8 cellular contexts compared by ENCODE assay signal in the genomic region with DNA sequence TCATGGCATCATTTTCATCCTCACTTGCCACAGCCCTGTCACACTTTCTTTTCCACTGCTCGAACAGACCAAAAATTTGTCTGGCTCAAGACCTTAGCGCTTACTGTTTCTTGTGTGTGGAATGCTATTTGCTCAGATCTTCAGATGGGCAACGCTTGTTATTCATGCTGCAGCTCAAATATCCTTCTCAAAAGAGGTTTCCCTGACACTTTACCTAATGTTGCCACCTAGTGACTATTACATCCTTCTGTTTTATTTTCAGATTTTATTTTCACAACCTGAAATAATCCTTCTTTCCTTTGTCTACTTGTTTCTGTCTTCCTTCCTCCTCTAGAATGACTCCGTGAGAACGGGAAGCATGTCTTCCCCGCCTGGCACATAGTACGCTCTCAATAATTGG. TPM values are rescaled to one million over a fixed set of nuclear protein-coding genes. Genes with fewer than 3 reads are reported as not detected.
A peak's percentile ranks its signal among the peaks of the same experiment; 100 is the strongest.
DNase-seq lines count a peak whose midpoint lies in the region; ATAC-seq, FAIRE-seq and TF ChIP-seq lines count a peak whose summit lies in the region.

No MANE protein-coding gene starts in this region.

- intact Hi-C loops in mucosa of descending colon (cut with DNase I, micrococcal nuclease): no loop called here

- no peaks in the 10 kb centered on the region for H3K9me3 Mint-ChIP-seq in stimulated activated naive CD8-positive, alpha-beta T cell treated with anti-CD3 and anti-CD28 coated beads, Interleukin-15, amount 100 ng/mL, for 72 hours

- no peak overlapping the region for H3K27ac ChIP-seq in A549

- peak; percentile 78 for FAIRE-seq in A549 (lab: Jason Lieb, UNC)

- ATAC-seq in A549: peak; percentile 40 to 48; a peak in 3 of 6 replicates
- ATAC-seq in stimulated activated naive CD8-positive, alpha-beta T cell treated with anti-CD3 and anti-CD28 coated beads, Interleukin-15, amount 100 ng/mL, for 72 hours: no peak
- ATAC-seq in mucosa of descending colon: no peak
- no peak for ATAC-seq in GM21786 (IDR thresholded peaks at IDR 0.05; ENCODE audit: unreplicated experiment)

- H3K36me3 ChIP-seq in mucosa of descending colon (ENCODE audit: low read depth): no peaks in the 10 kb centered on the region

- peak overlapping the region; percentile 27 to 71 for H3K4me3 Mint-ChIP-seq in stimulated activated naive CD8-positive, alpha-beta T cell treated with anti-CD3 and anti-CD28 coated beads, Interleukin-15, amount 100 ng/mL, for 72 hours

- CTCF ChIA-PET in A549 (lab: Yijun Ruan, JAX): interaction anchor here (0.5 to 2.9 kb wide), 22 partner anchors 9 to 327 kb away, joined by 3 to 13 read pairs (median 4); partner anchors contain the start of gene SEC23A

- TF ChIP-seq EP300 in A549 (IDR thresholded peaks at IDR 0.05): no peak

- TF ChIP-seq CTCF in A549 (IDR thresholded peaks at IDR 0.05): peak; percentile 54
- TF ChIP-seq CTCF in mucosa of descending colon (IDR thresholded peaks at IDR 0.05): no peak

- no peaks in the 10 kb centered on the region for H3K27me3 Mint-ChIP-seq in stimulated activated naive CD8-positive, alpha-beta T cell treated with anti-CD3 and anti-CD28 coated beads, Interleukin-15, amount 100 ng/mL, for 72 hours

- H3K4me1 ChIP-seq in A549: peaks cover 20% of the 10 kb centered on the region; the same call in 2 of the 3 replicates
- peaks cover 23% of the 10 kb centered on the region for H3K4me1 ChIP-seq in mucosa of descending colon (ENCODE audit: low read depth)

- TF ChIP-seq RAD21 in A549 (conservative IDR thresholded peaks at IDR 0.05 in 1 of 2, IDR thresholded peaks at IDR 0.05 in 1 of 2): peak; percentile 65 to 67

- TF ChIP-seq POLR2A in A549 (IDR thresholded peaks at IDR 0.05; ENCODE audit: low read length): no peak

- H3K4me1 Mint-ChIP-seq in stimulated activated naive CD8-positive, alpha-beta T cell treated with anti-CD3 and anti-CD28 coated beads, Interleukin-15, amount 100 ng/mL, for 72 hours: peaks cover 65% of the 10 kb centered on the region

- H3K9me3 ChIP-seq in A549 (no peaks in the 10 kb centered on the region), mucosa of descending colon (no peaks in the 10 kb centered on the region)

- peak overlapping the region; percentile 52 for H3K4me2 ChIP-seq in A549

- POLR2A ChIA-PET in A549 (lab: Yijun Ruan, JAX): interaction anchor here (0.6 to 1.4 kb wide), 3 partner anchors 257 to 324 kb away, joined by 3 to 6 read pairs (median 5); partner anchors contain the start of genes SEC23A and TRAPPC6B

- peak in 1 of 2 experiments; percentile 51 for DNase-seq in A549 (ENCODE audit: low read depth in 1 of 2, low spot score in 1 of 2)
- DNase-seq in EL: peak; percentile 54
- peak; percentile 16 for DNase-seq in NCI-H526 treated with DMSO at 0.1 percent for 48 hours (lab: John Stamatoyannopoulos, UW)
- DNase-seq in dermis blood vessel endothelial cell: peak; percentile 69
- DNase-seq in stimulated activated naive CD8-positive, alpha-beta T cell treated with anti-CD3 and anti-CD28 coated beads, Interleukin-15, amount 100 ng/mL, for 72 hours: no peak
- no peak for DNase-seq in mucosa of descending colon
- DNase-seq in hepatic stellate cell (ENCODE audit: low spot score): no peak

- WGBS in A549 (ENCODE audit: missing lambda C conversion rate): 46% methylated on average over 7 of the region's 7 CpGs

- no peak overlapping the region for H3K27ac Mint-ChIP-seq in stimulated activated naive CD8-positive, alpha-beta T cell treated with anti-CD3 and anti-CD28 coated beads, Interleukin-15, amount 100 ng/mL, for 72 hours

- no peak overlapping the region for H3K4me3 ChIP-seq in A549
- H3K4me3 ChIP-seq in mucosa of descending colon: no peak overlapping the region

TF ChIP-seq in A549, 52 proteins besides CTCF, POLR2A, EP300 and RAD21:
- TF ChIP-seq E2F6 (IDR thresholded peaks at IDR 0.05; ENCODE audit: borderline replicate concordance, low read depth): no peak
- TF ChIP-seq SMC3 (IDR thresholded peaks at IDR 0.05): peak; percentile 34; the same call in 1 of the 3 replicates

RNA-seq across cellular contexts. Expression of gene FBXO33, which starts 5.6 kb away (rescaled TPM):
- polyA plus RNA-seq in A549 (2011; rRNA removed): 10.6 and 10.8 TPM in 2 replicates
- polyA plus RNA-seq in A549 (2012; cell fraction: cytosol; rRNA removed): 5.8 and 7.3 TPM in 2 replicates
- 5.4 and 5.7 TPM in 2 replicates for polyA plus RNA-seq in A549 (2012; cell fraction: nucleus; rRNA removed)
- polyA plus RNA-seq in A549 (2017; fragmentation: RNase III; extraction: RNeasy Plus Mini Kit Qiagen cat#74134 plus additional on column Dnase treatment): 6.6 to 8.2 TPM (median 7.3 TPM) in 3 replicates
- polyA minus RNA-seq in A549 (2011; rRNA and poly(A)+ RNA removed): 6.1 and 14.1 TPM in 2 replicates
- 20.4 and 21.4 TPM in 2 replicates for total RNA-seq in dermis blood vessel endothelial cell
- total RNA-seq in mucosa of descending colon: 1 to 10 TPM; 8.6 to 9.9 (median 9.6) TPM

Comparison
In these comparisons a context has a peak if more than half of its experiments do, and no peak if none do; other contexts are left out.
1. ATAC-seq: peak in A549 (2 of 2); none in stimulated activated naive CD8-positive, alpha-beta T cell treated with anti-CD3 and anti-CD28 coated beads, Interleukin-15, amount 100 ng/mL, for 72 hours (single experiment), mucosa of descending colon (single experiment) and GM21786 (single experiment).
2. DNase-seq: peak in EL (single experiment), NCI-H526 treated with DMSO at 0.1 percent for 48 hours (single experiment) and dermis blood vessel endothelial cell (single experiment); none in stimulated activated naive CD8-positive, alpha-beta T cell treated with anti-CD3 and anti-CD28 coated beads, Interleukin-15, amount 100 ng/mL, for 72 hours (0 of 2), mucosa of descending colon (0 of 3) and hepatic stellate cell (single experiment).